ENCODE assay signal across 8 cellular contexts in genomic region chrX:65667503-65668355, GRCh38. TPM values are rescaled to one million over a fixed set of nuclear protein-coding genes. Genes with fewer than 3 reads are reported as not detected.
DNase-seq lines count a peak whose midpoint lies in the region; ATAC-seq, FAIRE-seq and TF ChIP-seq lines count a peak whose summit lies in the region.

Gene MSN, plus strand, starts transcription at chrX:65667654. Its CDS starts 188 bp downstream, at chrX:65667842.

- no peak for FAIRE-seq in RCC 7860 (lab: Jason Lieb, UNC)

- peak; percentile 34 for TF ChIP-seq CTCF in foreskin keratinocyte (conservative IDR thresholded peaks at IDR 0.05)
- no peak for TF ChIP-seq CTCF in omental fat pad (IDR thresholded peaks at IDR 0.05)
- TF ChIP-seq CTCF in thoracic aorta (IDR thresholded peaks at IDR 0.05): no peak

- H3K36me3 ChIP-seq in thoracic aorta: no peaks in the 10 kb centered on the region

- H3K27ac ChIP-seq in foreskin keratinocyte (peak within 1 kb of the TSS; percentile 92), thoracic aorta (peak within 1 kb of the TSS; percentile 98 to 99)

- H3K4me1 ChIP-seq in foreskin keratinocyte: peaks cover 17% of the 10 kb centered on the region
- peaks cover 0 to 17% of the 10 kb centered on the region in 2 donors for H3K4me1 ChIP-seq in thoracic aorta (ENCODE audit: control insufficient read depth in 1 of 2, low read depth in 2 of 2)

- peak within 1 kb of the TSS; percentile 93 for H3K4me3 ChIP-seq in thoracic aorta

- H3K27me3 ChIP-seq in foreskin keratinocyte (no peaks in the 10 kb centered on the region), thoracic aorta (replicated peaks; ENCODE audit: insufficient read depth) (no peaks in the 10 kb centered on the region)

- H3K9me3 ChIP-seq in thoracic aorta: no peaks in the 10 kb centered on the region

- ATAC-seq in GM18870 (IDR thresholded peaks at IDR 0.05; ENCODE audit: unreplicated experiment): peak; percentile 35
- ATAC-seq in HG03108 (IDR thresholded peaks at IDR 0.05; ENCODE audit: unreplicated experiment): peak; percentile 80
- ATAC-seq in foreskin keratinocyte: peak; percentile 67
- ATAC-seq in omental fat pad (ENCODE audit: low FRiP score): peak; percentile 72
- ATAC-seq in thoracic aorta (ENCODE audit: insufficient number of reproducible peaks, low FRiP score, low read depth): peak; percentile 50

- DNase-seq in A172 (ENCODE audit: low spot score) (peak; percentile 40), RCC 7860 (ENCODE audit: low spot score) (peak; percentile 43), foreskin keratinocyte (peak in 1 of 2 donors; percentile 29), omental fat pad (ENCODE audit: low spot score) (no peak), thoracic aorta (ENCODE audit: low spot score) (no peak)
- DNase-seq in activated effector memory CD4-positive, alpha-beta T cell treated with Interleukin-2 at 50 U/mL for 16 hours: peak; percentile 68

RNA-seq across cellular contexts. Expression of gene MSN, which starts in this region (rescaled TPM):
- total RNA-seq in A172 (2014; rRNA removed; shearing (Covaris generic)): 326 and 328 TPM in 2 replicates
- 407 and 503 TPM in 2 replicates for total RNA-seq in foreskin keratinocyte
- 199 and 212 TPM in 2 replicates for polyA plus RNA-seq in foreskin keratinocyte
- total RNA-seq in omental fat pad: 100 to 1,000 TPM; 166 to 412 (median 274) TPM
- total RNA-seq in thoracic aorta: 100 to 1,000 TPM; 365 to 428 TPM

Comparison
In these comparisons a context has a peak if more than half of its experiments do, and no peak if none do; other contexts are left out.
1. DNase-seq: peak in A172 (single experiment), RCC 7860 (single experiment) and activated effector memory CD4-positive, alpha-beta T cell treated with Interleukin-2 at 50 U/mL for 16 hours (single experiment); none in omental fat pad (single experiment) and thoracic aorta (single experiment).
2. Peak in every context shown above with its lines, with median percentiles within 50 percentile points of each other: ATAC-seq.